In genomic region chr11:28697920-28698827, GRCh38 we compare ENCODE assay signal across 8 cellular contexts.
A peak's percentile ranks its signal among the peaks of the same experiment; 100 is the strongest.
DNase-seq lines count a peak whose midpoint lies in the region; ATAC-seq, FAIRE-seq and TF ChIP-seq lines count a peak whose summit lies in the region.

No MANE protein-coding gene starts in this region.

- H3K4me2 ChIP-seq in HCT116 (ENCODE audit: low read length) (no peak overlapping the region), keratinocyte (ENCODE audit: control insufficient read depth, extremely low read depth, insufficient read depth, low read depth, low read length) (no peak overlapping the region)

- H3K27me3 Mint-ChIP-seq in CD8-positive, alpha-beta T cell (ENCODE audit: low read depth), result no peaks in the 10 kb centered on the region

- no peak overlapping the region for H3K9ac ChIP-seq in HCT116 (ENCODE audit: low read length)
- H3K9ac ChIP-seq in keratinocyte (ENCODE audit: control insufficient read depth, extremely low read depth, insufficient read depth, low read length), result no peak overlapping the region

- POLR2A ChIA-PET in HCT116 (lab: Charles Lee), result no interaction called here
- POLR2A ChIA-PET in CD8-positive, alpha-beta T cell (lab: Charles Lee), result no interaction called here

- H2AFZ ChIP-seq in HCT116 (ENCODE audit: low read depth, low read length, poor library complexity, severe bottlenecking), result peak overlapping the region; percentile 73
- no peak overlapping the region for H2AFZ ChIP-seq in keratinocyte (ENCODE audit: control insufficient read depth, low read length)

- no peak for FAIRE-seq in keratinocyte (lab: Jason Lieb, UNC)

- TF ChIP-seq POLR2A in HCT116 (IDR thresholded peaks at IDR 0.05; ENCODE audit: borderline replicate concordance, extremely low read depth, insufficient read depth, insufficient read length) (no peak), body of pancreas (IDR thresholded peaks at IDR 0.05) (no peak), testis (IDR thresholded peaks at IDR 0.05) (no peak)

- H3K9me2 ChIP-seq in HCT116 (ENCODE audit: insufficient read depth), result no peaks in the 10 kb centered on the region

- intact Hi-C loops in HCT116 (cut with micrococcal nuclease), result loop anchor here (1.0 kb wide), 1 partner anchor 999 kb away; no protein-coding TSS in a partner anchor
- intact Hi-C loops in body of pancreas (cut with DNase I), result no loop called here
- intact Hi-C loops in testis (cut with DNase I; ENCODE audit: low total_unique reads), result no loop called here
- intact Hi-C loops in CD8-positive, alpha-beta T cell (cut with DNase I, micrococcal nuclease), result no loop called here

- WGBS in body of pancreas, 2 donors, result 63% methylated on average over 5 of the region's 5 CpGs
- 61 to 62% methylated on average over 5 of the region's 5 CpGs for WGBS in testis, 2 donors

- BruUV-seq in HCT116 (replicated peaks; lab: Mats Ljungman, UMichigan), result no TSS peak

- no peaks in the 10 kb centered on the region for H3K9me1 ChIP-seq in keratinocyte (ENCODE audit: control insufficient read depth, extremely low read depth, insufficient read depth, low read length)

- dilution Hi-C loops in keratinocyte (cut with MboI; ENCODE audit: extremely low pct_ligation_motif_present, low sequenced_read_pairs), result no loop called here

- no peak overlapping the region for H3K27ac Mint-ChIP-seq in CD8-positive, alpha-beta T cell

- DNase-seq in activated effector memory CD4-positive, alpha-beta T cell treated with anti-CD3 and anti-CD28 coated beads, Interleukin-2, amount 50 U/mL, for 16 hours, result peak; percentile 64
- DNase-seq in activated effector memory CD4-positive, alpha-beta T cell treated with Interleukin-2 at 50 U/mL for 16 hours, result no peak
- DNase-seq in HCT116 (ENCODE audit: low read depth, low spot score) (peak; percentile 46), NCI-H2171 treated with DMSO at 0.1 percent for 48 hours (lab: John Stamatoyannopoulos, UW) (peak; percentile 48), body of pancreas (peak; percentile 45 to 68 (median 56)), keratinocyte (ENCODE audit: low read depth, low spot score) (no peak), testis (peak; percentile 73)
- no peak for DNase-seq in CD8-positive, alpha-beta T cell

- no peaks in the 10 kb centered on the region for H3K36me3 Mint-ChIP-seq in CD8-positive, alpha-beta T cell

- H3K4me3 ChIP-seq in HCT116 (replicated peaks in 1 of 2; ENCODE audit: low read depth in 1 of 2, low read length in 2 of 2) (no peak overlapping the region), body of pancreas (no peak overlapping the region), keratinocyte (ENCODE audit: control insufficient read depth in 2 of 3, extremely low read depth in 1 of 3, insufficient read depth in 2 of 3, low read depth in 1 of 3, low read length in 3 of 3) (no peak overlapping the region), testis (no peak overlapping the region)
- H3K4me3 ChIP-seq in CD8-positive, alpha-beta T cell (ENCODE audit: low read depth, low read length), result no peak overlapping the region

- no peaks in the 10 kb centered on the region for H3K9me3 Mint-ChIP-seq in CD8-positive, alpha-beta T cell

- TF ChIP-seq CTCF in HCT116 (IDR thresholded peaks at IDR 0.05 in 2 of 3, conservative IDR thresholded peaks at IDR 0.05 in 1 of 3; ENCODE audit: borderline replicate concordance in 1 of 3, insufficient read depth in 1 of 3, low read depth in 2 of 3, low read length in 2 of 3) (peak; percentile 71 to 92 (median 85); a peak in 5 of 6 replicates), body of pancreas (IDR thresholded peaks at IDR 0.05) (peak; percentile 29 to 78 (median 75)), keratinocyte (optimal IDR thresholded peaks at IDR 0.05 in 1 of 3, IDR thresholded peaks at IDR 0.05 in 1 of 3, conservative IDR thresholded peaks at IDR 0.05 in 1 of 3; ENCODE audit: extremely low read depth in 1 of 3, insufficient read depth in 2 of 3, low read length in 3 of 3) (peak; percentile 78 to 92 (median 89)), testis (IDR thresholded peaks at IDR 0.05) (peak; percentile 32 to 64 (median 49))
- no peak for TF ChIP-seq CTCF in CD8-positive, alpha-beta T cell (IDR thresholded peaks at IDR 0.05)

- H3K27ac ChIP-seq in HCT116 (ENCODE audit: low read depth, low read length) (no peak overlapping the region), body of pancreas (no peak overlapping the region), keratinocyte (ENCODE audit: control insufficient read depth, insufficient read depth, low read length) (no peak overlapping the region), testis (no peak overlapping the region)
- no peak overlapping the region for H3K27ac ChIP-seq in CD8-positive, alpha-beta T cell (ENCODE audit: low read depth, low read length)

- no peaks in the 10 kb centered on the region for H3K4me1 Mint-ChIP-seq in CD8-positive, alpha-beta T cell (ENCODE audit: low read depth)

- H3K4me1 ChIP-seq in HCT116 (ENCODE audit: control insufficient read depth in 1 of 2, insufficient read depth in 2 of 2, low read length in 2 of 2) (peaks cover 17 to 21% of the 10 kb centered on the region in 2 experiments), body of pancreas (no peaks in the 10 kb centered on the region), keratinocyte (ENCODE audit: control insufficient read depth, extremely low read depth, insufficient read depth, low read length) (peaks cover 16% of the 10 kb centered on the region), testis (no peaks in the 10 kb centered on the region)
- H3K4me1 ChIP-seq in CD8-positive, alpha-beta T cell (ENCODE audit: insufficient read depth, low read length), result no peaks in the 10 kb centered on the region

- H3K4me3 Mint-ChIP-seq in CD8-positive, alpha-beta T cell, result no peak overlapping the region

- H3K27me3 ChIP-seq in HCT116 (ENCODE audit: insufficient read depth, low read length) (no peaks in the 10 kb centered on the region), body of pancreas (no peaks in the 10 kb centered on the region), keratinocyte (ENCODE audit: control insufficient read depth, extremely low read depth, insufficient read depth, low read length) (no peaks in the 10 kb centered on the region), testis (no peaks in the 10 kb centered on the region)
- no peaks in the 10 kb centered on the region for H3K27me3 ChIP-seq in CD8-positive, alpha-beta T cell (ENCODE audit: insufficient read depth, low read length)

- peak; percentile 67 for ATAC-seq in HCT116
- peak; percentile 56 for ATAC-seq in body of pancreas
- no peak for ATAC-seq in CD8-positive, alpha-beta T cell

- no peaks in the 10 kb centered on the region for H3K9me3 ChIP-seq in HCT116 (ENCODE audit: control insufficient read depth in 1 of 2, insufficient read depth in 1 of 2, low read depth in 1 of 2, low read length in 2 of 2)
- no peaks in the 10 kb centered on the region for H3K9me3 ChIP-seq in body of pancreas
- no peaks in the 10 kb centered on the region for H3K9me3 ChIP-seq in keratinocyte (ENCODE audit: control insufficient read depth, low read depth, low read length)
- no peaks in the 10 kb centered on the region for H3K9me3 ChIP-seq in testis
- H3K9me3 ChIP-seq in CD8-positive, alpha-beta T cell (ENCODE audit: low read length), result no peaks in the 10 kb centered on the region

- peak; percentile 85 for TF ChIP-seq RAD21 in HCT116 (IDR thresholded peaks at IDR 0.05; ENCODE audit: low read depth)

- RAD21 ChIA-PET in HCT116 (lab: Charles Lee; ENCODE audit: low non-redundant PET in 1 of 2, low total read pairs in 2 of 2, uncharacterized antibody in 2 of 2, unreplicated experiment in 2 of 2), result interaction anchor here in 1 of 2 experiments (0.7 kb wide), 1 partner anchor 997 kb away, joined by 5 read pairs; the partner anchor contains the start of gene BDNF

- H4K20me1 ChIP-seq in HCT116 (ENCODE audit: insufficient read depth) (no peaks in the 10 kb centered on the region), keratinocyte (ENCODE audit: control insufficient read depth, extremely low read depth, insufficient read depth, low read length) (no peaks in the 10 kb centered on the region)

- CTCF ChIA-PET in HCT116 (lab: Charles Lee), result interaction anchor here (2.5 kb wide), 1 partner anchor 999 kb away, joined by 13 read pairs; the partner anchor contains the start of gene BDNF
- CTCF ChIA-PET in CD8-positive, alpha-beta T cell (lab: Charles Lee), result no interaction called here

- no peaks in the 10 kb centered on the region for H3K79me2 ChIP-seq in HCT116 (ENCODE audit: insufficient read depth, low read length)
- H3K79me2 ChIP-seq in keratinocyte (ENCODE audit: control insufficient read depth, insufficient read depth, low read length), result no peaks in the 10 kb centered on the region

- H3K36me3 ChIP-seq in HCT116 (ENCODE audit: control insufficient read depth in 1 of 2, insufficient read depth in 2 of 2, low read length in 2 of 2) (no peaks in the 10 kb centered on the region), body of pancreas (replicated peaks in 1 of 2; ENCODE audit: insufficient read depth in 1 of 2, low read depth in 2 of 2) (no peaks in the 10 kb centered on the region), keratinocyte (ENCODE audit: control insufficient read depth in 2 of 2, extremely low read depth in 1 of 2, insufficient read depth in 2 of 2, low read length in 2 of 2) (no peaks in the 10 kb centered on the region), testis (ENCODE audit: low read depth, missing control alignments) (no peaks in the 10 kb centered on the region)
- no peaks in the 10 kb centered on the region for H3K36me3 ChIP-seq in CD8-positive, alpha-beta T cell (ENCODE audit: insufficient read depth, low read length)

TF ChIP-seq in HCT116, 20 proteins besides CTCF, POLR2A, EP300 and RAD21:
- TF ChIP-seq FOSL1 (IDR thresholded peaks at IDR 0.05; ENCODE audit: low read depth), result 0 out of 2 replicates have a peak, but pooled peaks have one; percentile 15
- peak; percentile 50; the same call in 1 of the 2 replicates for TF ChIP-seq CBX3 (IDR thresholded peaks at IDR 0.05; ENCODE audit: low read depth)
- TF ChIP-seq MAX (IDR thresholded peaks at IDR 0.05), result no peak
- TF ChIP-seq SP1 (IDR thresholded peaks at IDR 0.05; ENCODE audit: low read depth), result peak; percentile 27; the same call in 1 of the 2 replicates
- TF ChIP-seq YY1 (IDR thresholded peaks at IDR 0.05; ENCODE audit: extremely low read depth, insufficient replicate concordance, low read depth, low read length), result no peak

Comparison
In these comparisons a context has a peak if more than half of its experiments do, and no peak if none do; other contexts are left out.
1. DNase-seq: peak in activated effector memory CD4-positive, alpha-beta T cell treated with anti-CD3 and anti-CD28 coated beads, Interleukin-2, amount 50 U/mL, for 16 hours (single experiment), HCT116 (single experiment), NCI-H2171 treated with DMSO at 0.1 percent for 48 hours (single experiment), body of pancreas (4 of 4) and testis (single experiment); none in activated effector memory CD4-positive, alpha-beta T cell treated with Interleukin-2 at 50 U/mL for 16 hours (single experiment), keratinocyte (single experiment) and CD8-positive, alpha-beta T cell (0 of 7).